In genomic region chr13:23375007-23375971, GRCh38 we compare ENCODE assay signal across 8 cellular contexts. TPM values are rescaled to one million over a fixed set of nuclear protein-coding genes. Genes with fewer than 3 reads are reported as not detected.
DNase-seq lines count a peak whose midpoint lies in the region; ATAC-seq and TF ChIP-seq lines count a peak whose summit lies in the region.

No MANE protein-coding gene starts in this region.

- peaks cover 45% of the 10 kb centered on the region for H3K79me2 ChIP-seq in fibroblast of lung (ENCODE audit: control insufficient read depth, insufficient read depth, low read length)

- H2AFZ ChIP-seq in fibroblast of lung (ENCODE audit: low read length), result peak overlapping the region; percentile 52

- peak overlapping the region; percentile 78 for H3K4me3 Mint-ChIP-seq in activated T-helper 1 cell treated with anti-CD3 and anti-CD28 coated beads, Interleukin-12 subunit alpha, Interleukin-12 subunit beta, Interleukin-2, Interleukin-4 antibody, amounts not matched to agents 30 ng/mL and 10 ng/mL and 1 ng/mL, durations not matched to agents 14 hours and 24 hours and 36 hours
- peak overlapping the region; percentile 57 to 83 (median 74) for H3K4me3 Mint-ChIP-seq in naive thymus-derived CD8-positive, alpha-beta T cell
- peak overlapping the region; percentile 81 for H3K4me3 Mint-ChIP-seq in stimulated activated naive B cell treated with anti-CD40 and anti-IgM and Interleukin-4, amounts not matched to agents 10 μg/mL and 1 μg/mL and 100 μg/mL, for 72 hours

- no peaks in the 10 kb centered on the region for H3K9me3 Mint-ChIP-seq in activated T-helper 1 cell treated with anti-CD3 and anti-CD28 coated beads, Interleukin-12 subunit alpha, Interleukin-12 subunit beta, Interleukin-2, Interleukin-4 antibody, amounts not matched to agents 30 ng/mL and 10 ng/mL and 1 ng/mL, durations not matched to agents 14 hours and 24 hours and 36 hours
- no peaks in the 10 kb centered on the region for H3K9me3 Mint-ChIP-seq in naive thymus-derived CD8-positive, alpha-beta T cell
- H3K9me3 Mint-ChIP-seq in stimulated activated naive B cell treated with anti-CD40 and anti-IgM and Interleukin-4, amounts not matched to agents 10 μg/mL and 1 μg/mL and 100 μg/mL, for 72 hours, result no peaks in the 10 kb centered on the region

- H3K9me3 ChIP-seq in Peyer's patch (no peaks in the 10 kb centered on the region), fibroblast of lung (ENCODE audit: control insufficient read depth, insufficient read depth, low read depth, low read length) (no peaks in the 10 kb centered on the region)

- ATAC-seq in GM21723 (IDR thresholded peaks at IDR 0.05; ENCODE audit: unreplicated experiment), result peak; percentile 88
- peak; percentile 89 for ATAC-seq in naive thymus-derived CD8-positive, alpha-beta T cell
- ATAC-seq in stimulated activated naive B cell treated with anti-CD40 and anti-IgM and Interleukin-4, amounts not matched to agents 10 μg/mL and 1 μg/mL and 100 μg/mL, for 72 hours (replicated peaks), result peak; percentile 86

- peak in 4 of 6 experiments; percentile 8 to 34 (median 30) for TF ChIP-seq CTCF in Peyer's patch (IDR thresholded peaks at IDR 0.05)
- TF ChIP-seq CTCF in fibroblast of lung (conservative IDR thresholded peaks at IDR 0.05 in 1 of 2, IDR thresholded peaks at IDR 0.05 in 1 of 2; ENCODE audit: low read depth in 1 of 2, low read length in 2 of 2), result peak in 1 of 2 donors; percentile 4

- H3K27ac Mint-ChIP-seq in activated T-helper 1 cell treated with anti-CD3 and anti-CD28 coated beads, Interleukin-12 subunit alpha, Interleukin-12 subunit beta, Interleukin-2, Interleukin-4 antibody, amounts not matched to agents 30 ng/mL and 10 ng/mL and 1 ng/mL, durations not matched to agents 14 hours and 24 hours and 36 hours, result peak overlapping the region; percentile 36
- H3K27ac Mint-ChIP-seq in naive thymus-derived CD8-positive, alpha-beta T cell, result peak overlapping the region in 9 of 10 donors; percentile 21 to 90 (median 75)
- H3K27ac Mint-ChIP-seq in stimulated activated naive B cell treated with anti-CD40 and anti-IgM and Interleukin-4, amounts not matched to agents 10 μg/mL and 1 μg/mL and 100 μg/mL, for 72 hours, result peak overlapping the region; percentile 65

- H3K4me2 ChIP-seq in fibroblast of lung (ENCODE audit: extremely low read depth, insufficient read depth, low read length), result peak overlapping the region; percentile 79

- H3K9ac ChIP-seq in fibroblast of lung (ENCODE audit: insufficient read depth, low read length), result peak overlapping the region; percentile 83

- TF ChIP-seq POLR2A in Peyer's patch (IDR thresholded peaks at IDR 0.05), result no peak

- POLR2A ChIA-PET in naive thymus-derived CD8-positive, alpha-beta T cell (lab: Charles Lee), result interaction anchor here (0.8 to 1.0 kb wide), 3 partner anchors 322 to 879 kb away, joined by 3 read pairs; no protein-coding TSS in a partner anchor

- H3K27ac ChIP-seq in Peyer's patch, result peak overlapping the region; percentile 79 to 92 (median 84)
- peak overlapping the region; percentile 82 for H3K27ac ChIP-seq in fibroblast of lung (ENCODE audit: insufficient read depth, low read length)

- no peaks in the 10 kb centered on the region for H4K20me1 ChIP-seq in fibroblast of lung (ENCODE audit: control insufficient read depth, extremely low read depth, insufficient read depth, low read length)

- peak overlapping the region; percentile 79 to 87 (median 84) for H3K4me3 ChIP-seq in Peyer's patch
- H3K4me3 ChIP-seq in fibroblast of lung (replicated peaks in 1 of 4; ENCODE audit: control extremely low read depth in 1 of 4, insufficient read depth in 1 of 4, low read depth in 3 of 4, low read length in 4 of 4), result peak overlapping the region; percentile 73 to 80 (median 78)

- H3K4me1 Mint-ChIP-seq in activated T-helper 1 cell treated with anti-CD3 and anti-CD28 coated beads, Interleukin-12 subunit alpha, Interleukin-12 subunit beta, Interleukin-2, Interleukin-4 antibody, amounts not matched to agents 30 ng/mL and 10 ng/mL and 1 ng/mL, durations not matched to agents 14 hours and 24 hours and 36 hours (ENCODE audit: low read depth), result peaks cover 74% of the 10 kb centered on the region
- H3K4me1 Mint-ChIP-seq in naive thymus-derived CD8-positive, alpha-beta T cell, result peaks cover 23 to 66% (median 56%) of the 10 kb centered on the region in 4 donors
- H3K4me1 Mint-ChIP-seq in stimulated activated naive B cell treated with anti-CD40 and anti-IgM and Interleukin-4, amounts not matched to agents 10 μg/mL and 1 μg/mL and 100 μg/mL, for 72 hours, result peaks cover 40 to 56% of the 10 kb centered on the region in 2 donors

- H3K36me3 Mint-ChIP-seq in activated T-helper 1 cell treated with anti-CD3 and anti-CD28 coated beads, Interleukin-12 subunit alpha, Interleukin-12 subunit beta, Interleukin-2, Interleukin-4 antibody, amounts not matched to agents 30 ng/mL and 10 ng/mL and 1 ng/mL, durations not matched to agents 14 hours and 24 hours and 36 hours (ENCODE audit: low read depth), result peaks cover 19% of the 10 kb centered on the region
- peaks cover 2 to 28% (median 10%) of the 10 kb centered on the region in 3 donors for H3K36me3 Mint-ChIP-seq in naive thymus-derived CD8-positive, alpha-beta T cell
- peaks cover 10 to 16% of the 10 kb centered on the region in 2 donors for H3K36me3 Mint-ChIP-seq in stimulated activated naive B cell treated with anti-CD40 and anti-IgM and Interleukin-4, amounts not matched to agents 10 μg/mL and 1 μg/mL and 100 μg/mL, for 72 hours

- intact Hi-C loops in activated T-helper 1 cell treated with anti-CD3 and anti-CD28 coated beads, Interleukin-12 subunit alpha, Interleukin-12 subunit beta, Interleukin-2, Interleukin-4 antibody, amounts not matched to agents 30 ng/mL and 10 ng/mL and 1 ng/mL, durations not matched to agents 14 hours and 24 hours and 36 hours (cut with micrococcal nuclease), result loop anchor here (1.0 to 10.0 kb wide), 10 partner anchors 11 to 1704 kb away; partner anchors contain the start of genes FGF9, MIPEP and SPATA13

- DNase-seq in DMS53 treated with DMSO at 0.1 percent for 48 hours (lab: John Stamatoyannopoulos, UW; ENCODE audit: unreplicated experiment) (peak; percentile 94), KG1 (lab: John Stamatoyannopoulos, UW) (peak; percentile 68), Peyer's patch (peak; percentile 97 to 98 (median 98)), fibroblast of lung (ENCODE audit: low read depth in 2 of 2) (peak; percentile 91 to 94)
- DNase-seq in activated T-helper 1 cell treated with anti-CD3 and anti-CD28 coated beads, Interleukin-12 subunit alpha, Interleukin-12 subunit beta, Interleukin-2, Interleukin-4 antibody, amounts not matched to agents 30 ng/mL and 10 ng/mL and 1 ng/mL, durations not matched to agents 14 hours and 24 hours and 36 hours (ENCODE audit: low spot score), result peak; percentile 92
- DNase-seq in naive thymus-derived CD8-positive, alpha-beta T cell, result peak; percentile 88 to 99 (median 95)
- DNase-seq in stimulated activated naive B cell treated with anti-CD40 and anti-IgM and Interleukin-4, amounts not matched to agents 10 μg/mL and 1 μg/mL and 100 μg/mL, for 72 hours, result peak; percentile 91

- peaks cover 4% of the 10 kb centered on the region for H3K27me3 Mint-ChIP-seq in activated T-helper 1 cell treated with anti-CD3 and anti-CD28 coated beads, Interleukin-12 subunit alpha, Interleukin-12 subunit beta, Interleukin-2, Interleukin-4 antibody, amounts not matched to agents 30 ng/mL and 10 ng/mL and 1 ng/mL, durations not matched to agents 14 hours and 24 hours and 36 hours (ENCODE audit: insufficient read depth)
- H3K27me3 Mint-ChIP-seq in naive thymus-derived CD8-positive, alpha-beta T cell, result no peaks in the 10 kb centered on the region
- no peaks in the 10 kb centered on the region for H3K27me3 Mint-ChIP-seq in stimulated activated naive B cell treated with anti-CD40 and anti-IgM and Interleukin-4, amounts not matched to agents 10 μg/mL and 1 μg/mL and 100 μg/mL, for 72 hours

- H3K36me3 ChIP-seq in Peyer's patch (no peaks in the 10 kb centered on the region), fibroblast of lung (ENCODE audit: control insufficient read depth, insufficient read depth, low read length) (peaks cover 3% of the 10 kb centered on the region)

- H3K27me3 ChIP-seq in Peyer's patch (no peaks in the 10 kb centered on the region), fibroblast of lung (ENCODE audit: control insufficient read depth, insufficient read depth, low read length) (no peaks in the 10 kb centered on the region)

- H3K4me1 ChIP-seq in Peyer's patch (peaks cover 0 to 21% (median 6%) of the 10 kb centered on the region in 4 donors), fibroblast of lung (ENCODE audit: control insufficient read depth, extremely low read depth, insufficient read depth, low read length) (peaks cover 16% of the 10 kb centered on the region)

RNA-seq across cellular contexts. Expression of gene SACS, which starts 58.2 kb away (rescaled TPM):
- 10 to 100 TPM in 1 of 4 donors, 1 to 10 TPM in 3; 5.4 to 49.5 (median 5.9) TPM for total RNA-seq in Peyer's patch
- total RNA-seq in activated T-helper 1 cell treated with anti-CD3 and anti-CD28 coated beads, Interleukin-12 subunit alpha, Interleukin-12 subunit beta, Interleukin-2, Interleukin-4 antibody, amounts not matched to agents 30 ng/mL and 10 ng/mL and 1 ng/mL, durations not matched to agents 14 hours and 24 hours and 36 hours, result 32.1 and 32.4 TPM in 2 replicates
- total RNA-seq in fibroblast of lung, result 61.9 and 94.5 TPM in 2 replicates
- 41.9 and 43.1 TPM in 2 replicates for polyA plus RNA-seq in fibroblast of lung
- 28.6 and 35.0 TPM in 2 replicates for polyA plus RNA-seq in fibroblast of lung (2012)
- 208 and 246 TPM in 2 replicates for polyA minus RNA-seq in fibroblast of lung (ENCODE audit: low replicate concordance)
- total RNA-seq in naive thymus-derived CD8-positive, alpha-beta T cell, result 10 to 100 TPM; 28.4 to 31.0 TPM
- 1 to 10 TPM; 2.1 to 3.4 (median 3.1) TPM for polyA plus RNA-seq in naive thymus-derived CD8-positive, alpha-beta T cell

Comparison
In these comparisons a context has a peak if more than half of its experiments do, and no peak if none do; other contexts are left out.
1. Peak in every context shown above with its lines: DNase-seq, ATAC-seq, H3K4me3 ChIP-seq and H3K27ac ChIP-seq.